ENCODE assay signal across 1 cellular context in the genomic region with DNA sequence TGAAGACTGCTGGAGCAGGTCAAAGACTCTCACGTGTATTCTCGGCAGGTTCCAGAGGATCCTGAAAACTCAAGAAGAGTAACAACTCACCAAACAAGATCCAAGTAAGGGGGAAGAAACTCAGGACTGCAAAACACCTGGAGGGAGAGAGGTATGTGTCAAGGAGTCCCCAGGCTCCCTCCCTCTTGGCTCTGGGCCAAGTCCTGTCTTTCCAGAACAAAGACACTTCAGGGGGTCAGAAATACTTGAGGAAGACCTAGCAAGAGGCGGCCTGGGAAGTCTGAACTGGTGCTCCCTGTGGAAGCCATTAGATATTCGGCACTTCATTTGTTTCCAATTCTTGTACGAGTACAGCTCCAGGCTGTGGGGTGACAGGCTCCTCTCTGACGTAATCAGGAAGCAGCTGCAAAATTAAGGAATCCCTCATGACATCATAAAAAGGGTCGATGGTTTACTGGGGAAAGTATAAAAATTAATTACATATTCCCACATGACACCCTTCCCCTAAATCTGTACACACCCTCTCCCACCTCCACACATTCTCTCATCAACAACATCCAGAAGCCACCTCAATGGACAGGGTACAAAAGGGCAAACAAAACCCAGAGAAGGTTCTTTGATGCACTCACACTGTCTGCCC.
TF ChIP-seq lines count a peak whose summit lies in the region.

No MANE protein-coding gene starts in this region.

TF ChIP-seq in GM12878, 131 proteins besides CTCF, POLR2A, EP300 and RAD21:
- TF ChIP-seq PML (IDR thresholded peaks at IDR 0.05; ENCODE audit: low read length) = no peak
- no peak for TF ChIP-seq YY1 (IDR thresholded peaks at IDR 0.05; ENCODE audit: low read depth, low read length)
- TF ChIP-seq MTA2 (IDR thresholded peaks at IDR 0.05; ENCODE audit: low read depth) = no peak
- TF ChIP-seq NRF1 (conservative IDR thresholded peaks at IDR 0.05; ENCODE audit: low read depth, low read length) = no peak
- no peak for TF ChIP-seq RB1 (IDR thresholded peaks at IDR 0.05; ENCODE audit: borderline replicate concordance)
- TF ChIP-seq PRDM15 (CRISPR knock-in tag; IDR thresholded peaks at IDR 0.05) = no peak
- TF ChIP-seq, protein P1, sequence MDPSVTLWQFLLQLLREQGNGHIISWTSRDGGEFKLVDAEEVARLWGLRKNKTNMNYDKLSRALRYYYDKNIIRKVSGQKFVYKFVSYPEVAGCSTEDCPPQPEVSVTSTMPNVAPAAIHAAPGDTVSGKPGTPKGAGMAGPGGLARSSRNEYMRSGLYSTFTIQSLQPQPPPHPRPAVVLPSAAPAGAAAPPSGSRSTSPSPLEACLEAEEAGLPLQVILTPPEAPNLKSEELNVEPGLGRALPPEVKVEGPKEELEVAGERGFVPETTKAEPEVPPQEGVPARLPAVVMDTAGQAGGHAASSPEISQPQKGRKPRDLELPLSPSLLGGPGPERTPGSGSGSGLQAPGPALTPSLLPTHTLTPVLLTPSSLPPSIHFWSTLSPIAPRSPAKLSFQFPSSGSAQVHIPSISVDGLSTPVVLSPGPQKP (IDR thresholded peaks at IDR 0.05; ENCODE audit: low read depth, low read length) = no peak
- no peak for TF ChIP-seq ESRRA (IDR thresholded peaks at IDR 0.05; ENCODE audit: low read length)
- TF ChIP-seq MEF2B (IDR thresholded peaks at IDR 0.05; ENCODE audit: partially characterized antibody, poor library complexity, severe bottlenecking) = no peak
- no peak for TF ChIP-seq BCL11A (IDR thresholded peaks at IDR 0.05; ENCODE audit: low read depth, low read length)
- no peak for TF ChIP-seq ZBTB11 (CRISPR knock-in tag; IDR thresholded peaks at IDR 0.05)
- TF ChIP-seq BMI1 (IDR thresholded peaks at IDR 0.05; ENCODE audit: borderline replicate concordance) = no peak
- no peak for TF ChIP-seq CEBPB (IDR thresholded peaks at IDR 0.05; ENCODE audit: borderline replicate concordance in 1 of 2, low read depth in 2 of 2, low read length in 2 of 2)
- no peak for TF ChIP-seq ZZZ3 (IDR thresholded peaks at IDR 0.05; ENCODE audit: control insufficient read depth, insufficient read length, low read depth)
- TF ChIP-seq MYB (IDR thresholded peaks at IDR 0.05; ENCODE audit: borderline replicate concordance, low read depth, low read length) = no peak
- no peak for TF ChIP-seq HDAC2 (IDR thresholded peaks at IDR 0.05)
- TF ChIP-seq EZH2 (IDR thresholded peaks at IDR 0.05; ENCODE audit: borderline replicate concordance, control insufficient read depth, low read depth, low read length) = no peak
